ENCODE assay signal across 13 cellular contexts in genomic region chr11:120180063-120180462, GRCh38. TPM values are rescaled to one million over a fixed set of nuclear protein-coding genes. Genes with fewer than 3 reads are reported as not detected.
A peak's percentile ranks its signal among the peaks of the same experiment; 100 is the strongest.
DNase-seq lines count a peak whose midpoint lies in the region; ATAC-seq, FAIRE-seq and TF ChIP-seq lines count a peak whose summit lies in the region.
"Not testable (repeated sequence)": the region's sequence is repeated elsewhere in the genome, so short reads cannot be mapped to it uniquely, and the experiment has no call there.
"Had no signal": no experiment of that assay in that cellular context is flagged by ENCODE, and none has a peak within 500 bp of the region (broad histone marks: within the 10 kb centered on the region; RNA-seq: fewer than 3 reads in every experiment).

No MANE protein-coding gene starts in this region.

- not testable (repeated sequence) for H3K36me3 ChIP-seq in HUES6 (ENCODE audit: control insufficient read depth, insufficient read depth, low read length); astrocyte (ENCODE audit: insufficient read depth, low read length); endodermal cell (ENCODE audit: control insufficient read depth, insufficient read depth, low read length); left ventricle myocardium inferior; uterus

- intact Hi-C loops in left ventricle myocardium inferior (cut with micrococcal nuclease); sciatic nerve (cut with DNase I); uterus (cut with DNase I; ENCODE audit: low total_unique reads): not testable (repeated sequence)

- H3K27me3 Mint-ChIP-seq in astrocyte (ENCODE audit: low read depth, unreplicated experiment), result peaks cover 45% of the 10 kb centered on the region
- H3K27me3 Mint-ChIP-seq in endodermal cell (ENCODE audit: insufficient read depth), result peaks cover 66% of the 10 kb centered on the region
- peaks cover 15% of the 10 kb centered on the region for H3K27me3 Mint-ChIP-seq in nephron (ENCODE audit: low read depth)

- H3K4me2 ChIP-seq in astrocyte (ENCODE audit: low read length), result peak overlapping the region; percentile 18

- not testable (repeated sequence) for H3K4me3 Mint-ChIP-seq in astrocyte (ENCODE audit: unreplicated experiment); endodermal cell
- H3K4me3 Mint-ChIP-seq in nephron, result peak overlapping the region in 1 of 3 experiments; percentile 26

- ATAC-seq in sciatic nerve, result not testable (repeated sequence)

- H3K9me3 ChIP-seq in HUES6 (ENCODE audit: control insufficient read depth, insufficient read depth, low read depth, low read length); astrocyte (ENCODE audit: insufficient read depth, low read depth, low read length); endodermal cell (ENCODE audit: control insufficient read depth, low read length); left ventricle myocardium inferior (replicated peaks); uterus: not testable (repeated sequence)

- H3K79me2 ChIP-seq in astrocyte (ENCODE audit: insufficient read depth, low read length), result not testable (repeated sequence)

- H4K20me1 ChIP-seq in astrocyte (ENCODE audit: insufficient read depth, low read length), result not testable (repeated sequence)

- peak overlapping the region; percentile 42 for H2AFZ ChIP-seq in astrocyte (ENCODE audit: low read depth, low read length)

- not testable (repeated sequence) for H3K9me3 Mint-ChIP-seq in astrocyte (ENCODE audit: unreplicated experiment); endodermal cell; nephron

- DNase-seq in Ammon's horn (ENCODE audit: low spot score) (peak; percentile 1), sciatic nerve (ENCODE audit: low spot score) (peak; percentile 41)
- not testable (repeated sequence) for DNase-seq in astrocyte (ENCODE audit: low read depth); endodermal cell; left ventricle myocardium inferior; uterus

- TF ChIP-seq POLR2A in uterus (IDR thresholded peaks at IDR 0.05), result not testable (repeated sequence)

- peak overlapping the region; percentile 41 for H3K27ac Mint-ChIP-seq in astrocyte (ENCODE audit: unreplicated experiment)
- not testable (repeated sequence) for H3K27ac Mint-ChIP-seq in endodermal cell
- H3K27ac Mint-ChIP-seq in nephron, result peak overlapping the region in 2 of 3 experiments; percentile 96 to 99

- peaks cover 12% of the 10 kb centered on the region for H3K4me1 ChIP-seq in HUES6 (ENCODE audit: control insufficient read depth, insufficient read depth, low read length)
- H3K4me1 ChIP-seq in astrocyte (ENCODE audit: insufficient read depth, low read length); endodermal cell (ENCODE audit: control insufficient read depth, insufficient read depth, low read length); uterus: not testable (repeated sequence)
- peaks cover 60% of the 10 kb centered on the region for H3K4me1 ChIP-seq in left ventricle myocardium inferior

- not testable (repeated sequence) for H3K4me3 ChIP-seq in HUES6 (ENCODE audit: low read depth, low read length); astrocyte (ENCODE audit: insufficient read depth, low read depth, low read length); endodermal cell (ENCODE audit: low read length); left ventricle myocardium inferior; uterus

- TF ChIP-seq CTCF in astrocyte (IDR thresholded peaks at IDR 0.05; ENCODE audit: insufficient read depth, low read depth, low read length); endodermal cell (conservative IDR thresholded peaks at IDR 0.05); left ventricle myocardium inferior (IDR thresholded peaks at IDR 0.05; ENCODE audit: borderline replicate concordance); nephron (IDR thresholded peaks at IDR 0.05; ENCODE audit: unreplicated experiment in 3 of 3); uterus (IDR thresholded peaks at IDR 0.05): not testable (repeated sequence)

- peaks cover 15% of the 10 kb centered on the region for H3K4me1 Mint-ChIP-seq in astrocyte (ENCODE audit: low read depth, unreplicated experiment)
- not testable (repeated sequence) for H3K4me1 Mint-ChIP-seq in endodermal cell
- peaks cover 72% of the 10 kb centered on the region for H3K4me1 Mint-ChIP-seq in nephron

- 90 to 94% methylated on average over 6 of the region's 6 CpGs for WGBS in endodermal cell (ENCODE audit: insufficient coverage in 1 of 2, insufficient read length in 1 of 2), 2 experiments

- not testable (repeated sequence) for FAIRE-seq in astrocyte (lab: Jason Lieb, UNC)

- H3K9ac ChIP-seq in HUES6 (ENCODE audit: low read length), result peak overlapping the region; percentile 10
- not testable (repeated sequence) for H3K9ac ChIP-seq in astrocyte (ENCODE audit: low read length); endodermal cell (ENCODE audit: extremely low read depth, low read length, poor library complexity, severe bottlenecking)

- H3K27ac ChIP-seq in HUES6 (ENCODE audit: low read depth, low read length); astrocyte (ENCODE audit: low read depth, low read length): not testable (repeated sequence)
- H3K27ac ChIP-seq in endodermal cell (ENCODE audit: low read depth, low read length), result peak overlapping the region; percentile 24
- H3K27ac ChIP-seq in left ventricle myocardium inferior (replicated peaks), result peak overlapping the region; percentile 53
- H3K27ac ChIP-seq in uterus, result peak overlapping the region; percentile 73 to 85

- peaks cover 67% of the 10 kb centered on the region for H3K27me3 ChIP-seq in HUES6 (ENCODE audit: control insufficient read depth, insufficient read depth, low read length)
- H3K27me3 ChIP-seq in astrocyte (ENCODE audit: insufficient read depth, low read length); uterus: not testable (repeated sequence)
- H3K27me3 ChIP-seq in endodermal cell (ENCODE audit: control insufficient read depth, insufficient read depth, low read length, poor library complexity, severe bottlenecking), result peaks cover 38% of the 10 kb centered on the region
- peaks cover 14% of the 10 kb centered on the region for H3K27me3 ChIP-seq in left ventricle myocardium inferior (ENCODE audit: low read depth)

- H3K36me3 Mint-ChIP-seq in astrocyte (ENCODE audit: low read depth, unreplicated experiment); endodermal cell (ENCODE audit: low read depth); nephron (ENCODE audit: low read depth): not testable (repeated sequence)

RNA-seq across cellular contexts. Expression of gene OAF, which starts 30.8 kb away (rescaled TPM):
- total RNA-seq in astrocyte, result 20.9 and 22.5 TPM in 2 replicates
- total RNA-seq in endodermal cell, result 1 to 10 TPM; 1.7 to 3.6 TPM
- 15.1 TPM for polyA plus RNA-seq in endodermal cell (2013, experiment 1 of 2)
- 14.4 TPM for polyA plus RNA-seq in endodermal cell (2013, experiment 2 of 2)
- total RNA-seq in left ventricle myocardium inferior, result 23.7 TPM
- total RNA-seq in sciatic nerve, result 183 TPM
- total RNA-seq in uterus, result 10 to 100 TPM; 29.2 to 90.1 (median 44.6) TPM

RNA-seq across cellular contexts. Expression of gene TRIM29, which starts 42.1 kb away (rescaled TPM):
- total RNA-seq in astrocyte (0.55 and 1.1 TPM in 2 replicates), endodermal cell (not detected), left ventricle myocardium inferior (not detected), sciatic nerve (33.2 TPM), uterus (1 to 10 TPM; 4.6 to 7.6 (median 6.1) TPM)
- polyA plus RNA-seq in endodermal cell (2013, experiment 1 of 2), result not detected
- polyA plus RNA-seq in endodermal cell (2013, experiment 2 of 2), result 0.17 TPM
- total RNA-seq: HT1080, IMR-90, NCI-H460, Right ventricle myocardium superior, RPMI7951 had no signal
- polyA plus RNA-seq: IMR-90 had no signal

RNA-seq across cellular contexts. Expression of gene POU2F3, which starts 59.9 kb away (rescaled TPM):
- 0.20 TPM in 1 of 2 replicates, not detected in the other for total RNA-seq in astrocyte
- total RNA-seq in endodermal cell, result under 1 TPM in 1 of 2 donors, not detected in 1; 0.46 TPM
- 0.18 TPM for polyA plus RNA-seq in endodermal cell (2013, experiment 1 of 2)
- polyA plus RNA-seq in endodermal cell (2013, experiment 2 of 2), result 0.12 TPM
- total RNA-seq in left ventricle myocardium inferior, result not detected
- not detected for total RNA-seq in sciatic nerve
- under 1 TPM in 1 of 4 donors, not detected in 3; 0.85 TPM for total RNA-seq in uterus
- total RNA-seq: HT1080, NCI-H460, Right ventricle myocardium superior, RPMI7951 had no signal
